In genomic region chr6:157892363-157892878, GRCh38 we compare ENCODE assay signal across 1 cellular context.
A peak's percentile ranks its signal among the peaks of the same experiment; 100 is the strongest.
TF ChIP-seq lines count a peak whose summit lies in the region.

No MANE protein-coding gene starts in this region.

TF ChIP-seq in K562, 482 proteins besides CTCF, POLR2A, EP300 and RAD21 (continued from another document):
- TF ChIP-seq ZHX1 (conservative IDR thresholded peaks at IDR 0.05; ENCODE audit: low read length) (no peak), CC2D1A (IDR thresholded peaks at IDR 0.05) (0 out of 2 replicates have a peak, but pooled peaks have one; percentile 45), SIX5 (IDR thresholded peaks at IDR 0.05; ENCODE audit: borderline replicate concordance in 1 of 2, insufficient read depth in 1 of 2, low read depth in 1 of 2, low read length in 2 of 2) (no peak), ARHGAP35 (IDR thresholded peaks at IDR 0.05; ENCODE audit: partially characterized antibody) (no peak), RBBP5 (IDR thresholded peaks at IDR 0.05; ENCODE audit: borderline replicate concordance, insufficient read depth, low read length, poor library complexity, severe bottlenecking) (peak; percentile 40), FOSL1 (tag; conservative IDR thresholded peaks at IDR 0.05) (0 out of 2 replicates have a peak, but pooled peaks have one; percentile 45), STAT5A (IDR thresholded peaks at IDR 0.05; ENCODE audit: borderline replicate concordance, low read length) (peak; percentile 68), YY1 (IDR thresholded peaks at IDR 0.05; ENCODE audit: borderline replicate concordance in 1 of 3, control insufficient read depth in 1 of 3, extremely low read depth in 1 of 3, insufficient read depth in 3 of 3, insufficient read length in 1 of 3, insufficient replicate concordance in 2 of 3, low read depth in 1 of 3, low read length in 2 of 3) (no peak), HMGXB4 (CRISPR knock-in tag; IDR thresholded peaks at IDR 0.05) (no peak), ZNF551 (CRISPR knock-in tag; IDR thresholded peaks at IDR 0.05) (no peak), RNF2 (IDR thresholded peaks at IDR 0.05) (0 out of 2 replicates have a peak, but pooled peaks have one; percentile 15), NR2C2 (CRISPR knock-in tag; IDR thresholded peaks at IDR 0.05) (no peak), NR2C2 (tag; IDR thresholded peaks at IDR 0.05) (0 out of 2 replicates have a peak, but pooled peaks have one; percentile 31), TRIM28 (IDR thresholded peaks at IDR 0.05) (no peak), KDM4B (IDR thresholded peaks at IDR 0.05; ENCODE audit: borderline replicate concordance in 2 of 2, low read depth in 1 of 2) (no peak), HNRNPK (IDR thresholded peaks at IDR 0.05; ENCODE audit: low read depth, low read length, poor library complexity, severe bottlenecking) (no peak), CBX3 (IDR thresholded peaks at IDR 0.05; ENCODE audit: borderline replicate concordance in 1 of 2, low read length in 2 of 2) (peak in 1 of 2 experiments; percentile 36; a peak in 1 of 3 replicates), GTF2A2 (tag; IDR thresholded peaks at IDR 0.05) (no peak), EZH2 (IDR thresholded peaks at IDR 0.05; ENCODE audit: borderline replicate concordance, low read depth, low read length) (no peak), FOXP4 (CRISPR knock-in tag; IDR thresholded peaks at IDR 0.05; ENCODE audit: borderline replicate concordance) (no peak), CBFA2T2 (conservative IDR thresholded peaks at IDR 0.05) (no peak; the same call in 1 of the 2 replicates), XRCC4 (IDR thresholded peaks at IDR 0.05; ENCODE audit: extremely low read depth, insufficient read depth, insufficient read length) (no peak), MTA1 (IDR thresholded peaks at IDR 0.05; ENCODE audit: borderline replicate concordance) (no peak; the same call in 1 of the 2 replicates), HDAC2 (IDR thresholded peaks at IDR 0.05) (no peak), MXI1 (IDR thresholded peaks at IDR 0.05; ENCODE audit: low read depth, low read length) (no peak), DACH1 (IDR thresholded peaks at IDR 0.05; ENCODE audit: partially characterized antibody) (no peak), POLR3A (IDR thresholded peaks at IDR 0.05; ENCODE audit: borderline replicate concordance, extremely low read depth, insufficient read depth, insufficient read length) (no peak), ZBTB1 (CRISPR knock-in tag; IDR thresholded peaks at IDR 0.05; ENCODE audit: borderline replicate concordance, low read depth) (no peak), SRSF1 (IDR thresholded peaks at IDR 0.05; ENCODE audit: low read depth, low read length) (no peak), SOX6 (IDR thresholded peaks at IDR 0.05) (peak; percentile 85), DMBX1 (CRISPR knock-in tag; IDR thresholded peaks at IDR 0.05; ENCODE audit: borderline replicate concordance) (0 out of 2 replicates have a peak, but pooled peaks have one; percentile 37), ZNF274 (IDR thresholded peaks at IDR 0.05; ENCODE audit: borderline replicate concordance, low read depth, low read length) (no peak), RCOR1 (IDR thresholded peaks at IDR 0.05; ENCODE audit: borderline replicate concordance in 1 of 2, low read depth in 2 of 2, low read length in 2 of 2) (peak in 1 of 2 experiments; percentile 88; a peak in 2 of 4 replicates), SMARCA4 (IDR thresholded peaks at IDR 0.05) (peak; percentile 79)
- TF ChIP-seq, protein P1, sequence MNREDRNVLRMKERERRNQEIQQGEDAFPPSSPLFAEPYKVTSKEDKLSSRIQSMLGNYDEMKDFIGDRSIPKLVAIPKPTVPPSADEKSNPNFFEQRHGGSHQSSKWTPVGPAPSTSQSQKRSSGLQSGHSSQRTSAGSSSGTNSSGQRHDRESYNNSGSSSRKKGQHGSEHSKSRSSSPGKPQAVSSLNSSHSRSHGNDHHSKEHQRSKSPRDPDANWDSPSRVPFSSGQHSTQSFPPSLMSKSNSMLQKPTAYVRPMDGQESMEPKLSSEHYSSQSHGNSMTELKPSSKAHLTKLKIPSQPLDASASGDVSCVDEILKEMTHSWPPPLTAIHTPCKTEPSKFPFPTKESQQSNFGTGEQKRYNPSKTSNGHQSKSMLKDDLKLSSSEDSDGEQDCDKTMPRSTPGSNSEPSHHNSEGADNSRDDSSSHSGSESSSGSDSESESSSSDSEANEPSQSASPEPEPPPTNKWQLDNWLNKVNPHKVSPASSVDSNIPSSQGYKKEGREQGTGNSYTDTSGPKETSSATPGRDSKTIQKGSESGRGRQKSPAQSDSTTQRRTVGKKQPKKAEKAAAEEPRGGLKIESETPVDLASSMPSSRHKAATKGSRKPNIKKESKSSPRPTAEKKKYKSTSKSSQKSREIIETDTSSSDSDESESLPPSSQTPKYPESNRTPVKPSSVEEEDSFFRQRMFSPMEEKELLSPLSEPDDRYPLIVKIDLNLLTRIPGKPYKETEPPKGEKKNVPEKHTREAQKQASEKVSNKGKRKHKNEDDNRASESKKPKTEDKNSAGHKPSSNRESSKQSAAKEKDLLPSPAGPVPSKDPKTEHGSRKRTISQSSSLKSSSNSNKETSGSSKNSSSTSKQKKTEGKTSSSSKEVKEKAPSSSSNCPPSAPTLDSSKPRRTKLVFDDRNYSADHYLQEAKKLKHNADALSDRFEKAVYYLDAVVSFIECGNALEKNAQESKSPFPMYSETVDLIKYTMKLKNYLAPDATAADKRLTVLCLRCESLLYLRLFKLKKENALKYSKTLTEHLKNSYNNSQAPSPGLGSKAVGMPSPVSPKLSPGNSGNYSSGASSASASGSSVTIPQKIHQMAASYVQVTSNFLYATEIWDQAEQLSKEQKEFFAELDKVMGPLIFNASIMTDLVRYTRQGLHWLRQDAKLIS (CRISPR knock-in tag; IDR thresholded peaks at IDR 0.05): no peak
- TF ChIP-seq, protein P2, sequence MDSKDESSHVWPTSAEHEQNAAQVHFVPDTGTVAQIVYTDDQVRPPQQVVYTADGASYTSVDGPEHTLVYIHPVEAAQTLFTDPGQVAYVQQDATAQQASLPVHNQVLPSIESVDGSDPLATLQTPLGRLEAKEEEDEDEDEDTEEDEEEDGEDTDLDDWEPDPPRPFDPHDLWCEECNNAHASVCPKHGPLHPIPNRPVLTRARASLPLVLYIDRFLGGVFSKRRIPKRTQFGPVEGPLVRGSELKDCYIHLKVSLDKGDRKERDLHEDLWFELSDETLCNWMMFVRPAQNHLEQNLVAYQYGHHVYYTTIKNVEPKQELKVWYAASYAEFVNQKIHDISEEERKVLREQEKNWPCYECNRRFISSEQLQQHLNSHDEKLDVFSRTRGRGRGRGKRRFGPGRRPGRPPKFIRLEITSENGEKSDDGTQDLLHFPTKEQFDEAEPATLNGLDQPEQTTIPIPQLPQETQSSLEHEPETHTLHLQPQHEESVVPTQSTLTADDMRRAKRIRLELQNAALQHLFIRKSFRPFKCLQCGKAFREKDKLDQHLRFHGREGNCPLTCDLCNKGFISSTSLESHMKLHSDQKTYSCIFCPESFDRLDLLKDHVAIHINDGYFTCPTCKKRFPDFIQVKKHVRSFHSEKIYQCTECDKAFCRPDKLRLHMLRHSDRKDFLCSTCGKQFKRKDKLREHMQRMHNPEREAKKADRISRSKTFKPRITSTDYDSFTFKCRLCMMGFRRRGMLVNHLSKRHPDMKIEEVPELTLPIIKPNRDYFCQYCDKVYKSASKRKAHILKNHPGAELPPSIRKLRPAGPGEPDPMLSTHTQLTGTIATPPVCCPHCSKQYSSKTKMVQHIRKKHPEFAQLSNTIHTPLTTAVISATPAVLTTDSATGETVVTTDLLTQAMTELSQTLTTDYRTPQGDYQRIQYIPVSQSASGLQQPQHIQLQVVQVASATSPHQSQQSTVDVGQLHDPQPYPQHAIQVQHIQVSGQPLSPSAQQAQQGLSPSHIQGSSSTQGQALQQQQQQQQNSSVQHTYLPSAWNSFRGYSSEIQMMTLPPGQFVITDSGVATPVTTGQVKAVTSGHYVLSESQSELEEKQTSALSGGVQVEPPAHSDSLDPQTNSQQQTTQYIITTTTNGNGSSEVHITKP (IDR thresholded peaks at IDR 0.05; ENCODE audit: partially characterized antibody): no peak
